14 cellular contexts compared by ENCODE assay signal in genomic region chr9:76114144-76114543, GRCh38.
"Had no signal": no experiment of that assay in that cellular context is flagged by ENCODE, and none has a peak within 500 bp of the region (broad histone marks: within the 10 kb centered on the region; RNA-seq: fewer than 3 reads in every experiment).

No MANE protein-coding gene starts in this region.

- H3K4me3 ChIP-seq: lung, stomach had no signal

- H3K9me3 ChIP-seq: stomach had no signal

- H3K27ac ChIP-seq: stomach had no signal

- H3K36me3 ChIP-seq: stomach had no signal

- H3K27me3 ChIP-seq: stomach had no signal

- DNase-seq: activated CD4-positive, alpha-beta memory T cell treated with anti-CD3 and anti-CD28 coated beads for 36 hours; activated CD4-positive, CD25-positive, alpha-beta regulatory T cell treated with anti-CD3 and anti-CD28 coated beads, Interleukin-2, amount 50 U/mL, for 72 hours; activated gamma-delta T cell treated with Interleukin-2 at 50 U/mL for 16 hours; activated T-cell treated with anti-CD3 and anti-CD28 coated beads, Interleukin-2, amount 50 U/mL, for 48 hours; dermis blood vessel endothelial cell; endodermal cell; erythroblast; hypothalamus; midbrain; retina; stimulated activated CD4-positive, alpha-beta T cell treated with anti-CD3 and anti-CD28 coated beads, Interleukin-4, amount 100 ng/mL, for 4 hours; stomach; SW 1271 had no signal
